10 cellular contexts compared by ENCODE assay signal in the genomic region with DNA sequence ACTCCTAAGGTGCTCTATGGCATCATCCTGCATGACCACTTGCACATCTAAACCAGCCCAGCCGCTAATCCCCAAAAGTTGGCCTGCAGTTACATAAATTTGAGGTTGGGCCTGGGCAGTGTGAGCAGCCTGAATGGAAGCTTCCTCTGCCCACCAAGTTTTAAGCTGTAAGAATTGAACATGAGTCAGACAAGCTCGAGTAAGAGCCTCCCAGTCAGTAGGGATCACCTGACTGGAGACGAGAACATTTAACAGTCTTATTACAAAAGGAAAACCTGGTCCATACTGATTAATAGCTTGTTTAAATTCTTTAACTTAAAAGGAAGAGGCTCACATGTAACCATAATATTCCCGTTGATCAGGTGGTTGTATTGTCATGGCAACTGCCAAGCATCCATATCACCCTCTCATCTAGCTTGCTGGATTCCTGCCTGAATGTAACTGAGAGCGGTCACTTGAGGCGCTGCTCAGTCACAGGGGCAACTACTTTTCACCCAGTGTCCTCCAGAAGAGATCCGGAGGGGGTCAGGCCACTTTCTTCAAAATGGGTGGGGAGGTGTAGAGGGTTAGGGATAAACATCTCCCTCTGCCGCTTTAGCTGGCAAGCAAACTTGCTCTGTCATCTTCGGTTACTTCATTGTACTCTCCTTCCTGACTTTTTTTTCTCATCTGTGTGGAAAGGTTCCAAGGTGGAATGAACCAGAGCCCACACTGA. TPM values are rescaled to one million over a fixed set of nuclear protein-coding genes. Genes with fewer than 3 reads are reported as not detected.
DNase-seq lines count a peak whose midpoint lies in the region; ATAC-seq and TF ChIP-seq lines count a peak whose summit lies in the region.
"Had no signal": no experiment of that assay in that cellular context is flagged by ENCODE, and none has a peak within 500 bp of the region (broad histone marks: within the 10 kb centered on the region; RNA-seq: fewer than 3 reads in every experiment).

No MANE protein-coding gene starts in this region.

- H3K27me3 ChIP-seq in kidney epithelial cell (ENCODE audit: control insufficient read depth, insufficient read depth, low read length), result no peaks in the 10 kb centered on the region
- H3K27me3 ChIP-seq in stomach smooth muscle (ENCODE audit: control insufficient read depth in 1 of 2, insufficient read depth in 2 of 2, low read length in 2 of 2), result no peaks in the 10 kb centered on the region

- no peaks in the 10 kb centered on the region for H3K36me3 ChIP-seq in kidney epithelial cell (ENCODE audit: control insufficient read depth, insufficient read depth, low read length)
- no peaks in the 10 kb centered on the region for H3K36me3 ChIP-seq in stomach smooth muscle (ENCODE audit: control insufficient read depth in 2 of 2, insufficient read depth in 2 of 2, low read length in 2 of 2)

- peak overlapping the region; percentile 20 for H3K27ac ChIP-seq in stomach smooth muscle (ENCODE audit: low read length)

- H3K4me1 ChIP-seq in stomach smooth muscle (ENCODE audit: control insufficient read depth, insufficient read depth, low read length), result peaks cover 22% of the 10 kb centered on the region

- H3K4me3 Mint-ChIP-seq in brain, result peak overlapping the region in 2 of 5 experiments; percentile 27 to 34

- H3K27me3 Mint-ChIP-seq in brain, result peaks cover 7% of the 10 kb centered on the region

- no peaks in the 10 kb centered on the region for H3K36me3 Mint-ChIP-seq in brain

- peak overlapping the region in 4 of 5 experiments; percentile 65 to 87 (median 70) for H3K27ac Mint-ChIP-seq in brain

- peaks cover 33% of the 10 kb centered on the region for H3K4me1 Mint-ChIP-seq in brain

- H3K9ac ChIP-seq in stomach smooth muscle (ENCODE audit: low read length in 2 of 2), result peak overlapping the region in 1 of 2 donors; percentile 35

- H3K4me3 ChIP-seq in kidney epithelial cell (ENCODE audit: low read depth, low read length) (no peak overlapping the region), stomach smooth muscle (ENCODE audit: low read length in 2 of 2) (no peak overlapping the region)
- H3K4me3 ChIP-seq: GM12878 had no signal

- no peaks in the 10 kb centered on the region for H3K9me3 Mint-ChIP-seq in brain

- no peak for TF ChIP-seq CTCF in brain (conservative IDR thresholded peaks at IDR 0.05)
- TF ChIP-seq CTCF in kidney epithelial cell (IDR thresholded peaks at IDR 0.05; ENCODE audit: insufficient read depth, low read length, poor library complexity, severe bottlenecking), result peak; percentile 20

- DNase-seq in HT1080 (ENCODE audit: low read depth) (peak; percentile 84), kidney epithelial cell (ENCODE audit: low read depth) (no peak)
- no peak for DNase-seq in activated CD4-positive, alpha-beta T cell treated with anti-CD3 and anti-CD28 coated beads for 48 hours
- DNase-seq: activated naive CD4-positive, alpha-beta T cell; NCI-H146 had no signal

- no peak for ATAC-seq in GM19467 (IDR thresholded peaks at IDR 0.05; ENCODE audit: unreplicated experiment)
- ATAC-seq in HG02763 (IDR thresholded peaks at IDR 0.05; ENCODE audit: unreplicated experiment), result no peak
- ATAC-seq: GM12878 had no signal

- no peaks in the 10 kb centered on the region for H3K9me3 ChIP-seq in stomach smooth muscle (ENCODE audit: control insufficient read depth in 2 of 2, low read length in 2 of 2)

RNA-seq across cellular contexts. Expression of gene WDR1, which starts 56.6 kb away (rescaled TPM):
- total RNA-seq in HT1080 (2014; rRNA removed; shearing (Covaris generic)), result 369 and 395 TPM in 2 replicates
- polyA plus RNA-seq in HT1080 (2015; cell fraction: cytosol; rRNA removed), result 381 and 391 TPM in 2 replicates
- polyA plus RNA-seq in HT1080 (2015; cell fraction: nucleus; rRNA removed), result 417 and 423 TPM in 2 replicates
- 207 TPM for polyA plus RNA-seq in brain (ENCODE audit: insufficient read depth, low read depth, low replicate concordance)
- 370 and 385 TPM in 2 replicates for total RNA-seq in kidney epithelial cell
